10 cellular contexts compared by ENCODE assay signal in genomic region chr11:121557348-121557747, GRCh38.
A peak's percentile ranks its signal among the peaks of the same experiment; 100 is the strongest.
DNase-seq lines count a peak whose midpoint lies in the region; ATAC-seq lines count a peak whose summit lies in the region.
"Had no signal": no experiment of that assay in that cellular context is flagged by ENCODE, and none has a peak within 500 bp of the region (broad histone marks: within the 10 kb centered on the region; RNA-seq: fewer than 3 reads in every experiment).

No MANE protein-coding gene starts in this region.

- no peak overlapping the region for H3K9ac ChIP-seq in mesenchymal stem cell (ENCODE audit: low read length)

- no peak overlapping the region for H2BK12ac ChIP-seq in mesenchymal stem cell (ENCODE audit: low read length in 2 of 2)

- DNase-seq in NOMO-1 treated with DMSO at 0.1 percent for 48 hours (lab: John Stamatoyannopoulos, UW; ENCODE audit: unreplicated experiment) (peak; percentile 40), NOMO-1 treated with dmso at 0.1 percent for 144 hours (lab: John Stamatoyannopoulos, UW; ENCODE audit: unreplicated experiment) (no peak), mesenchymal stem cell (peak; percentile 21), hippocampal formation (lab: John Stamatoyannopoulos, UW) (no peak)
- DNase-seq in stimulated activated CD4-positive, alpha-beta T cell treated with anti-CD3 and anti-CD28 coated beads, Interleukin-2, amount 100 ng/mL, for 48 hours, result no peak
- DNase-seq: NCI-H526 treated with DMSO at 0.1 percent for 48 hours had no signal

- no peak overlapping the region for H3K18ac ChIP-seq in mesenchymal stem cell (ENCODE audit: low read depth in 1 of 2, low read length in 2 of 2)

- no peak overlapping the region for H3K27ac ChIP-seq in mesenchymal stem cell (ENCODE audit: low read length, poor library complexity, severe bottlenecking)
- H3K27ac ChIP-seq: 22Rv1 had no signal

- no peak overlapping the region for H3K4ac ChIP-seq in mesenchymal stem cell (ENCODE audit: low read depth in 1 of 2, low read length in 2 of 2)

- no peak overlapping the region for H2AFZ ChIP-seq in mesenchymal stem cell (ENCODE audit: low read depth, low read length)

- no peaks in the 10 kb centered on the region for H3K9me3 ChIP-seq in mesenchymal stem cell (ENCODE audit: control insufficient read depth, low read length)

- no peak overlapping the region for H3K23ac ChIP-seq in mesenchymal stem cell (ENCODE audit: low read length in 2 of 2)

- H3K36me3 ChIP-seq in mesenchymal stem cell (ENCODE audit: control insufficient read depth in 1 of 2, insufficient read depth in 2 of 2, low read depth in 1 of 2, low read length in 2 of 2), result no peaks in the 10 kb centered on the region

- no peak overlapping the region for H3K4me3 ChIP-seq in mesenchymal stem cell (ENCODE audit: insufficient read depth in 1 of 2, low read depth in 1 of 2, low read length in 2 of 2)

- H4K8ac ChIP-seq in mesenchymal stem cell (ENCODE audit: low read length), result no peak overlapping the region

- no peak overlapping the region for H2BK15ac ChIP-seq in mesenchymal stem cell (ENCODE audit: low read depth, poor library complexity, severe bottlenecking)

- H2BK5ac ChIP-seq in mesenchymal stem cell (ENCODE audit: low read depth, low read length, poor library complexity, severe bottlenecking), result no peak overlapping the region

- H4K91ac ChIP-seq in mesenchymal stem cell (ENCODE audit: low read length), result no peak overlapping the region

- peaks cover 0 to 81% of the 10 kb centered on the region in 2 experiments for H3K27me3 ChIP-seq in mesenchymal stem cell (ENCODE audit: control insufficient read depth in 1 of 2, insufficient read depth in 1 of 2, low read length in 2 of 2)

- no peak overlapping the region for H2BK120ac ChIP-seq in mesenchymal stem cell (ENCODE audit: low read depth, low read length)

- no peak overlapping the region for H3K14ac ChIP-seq in mesenchymal stem cell (ENCODE audit: low read length in 2 of 2)

- WGBS in mesenchymal stem cell, result 79% methylated on average over 8 of the region's 8 CpGs

- ATAC-seq in GM21737 (IDR thresholded peaks at IDR 0.05; ENCODE audit: unreplicated experiment) (peak; percentile 66), HG03575 (IDR thresholded peaks at IDR 0.05; ENCODE audit: extremely low read depth, insufficient number of reproducible peaks, low FRiP score, unreplicated experiment) (peak; percentile 81), GM19397 (IDR thresholded peaks at IDR 0.05; ENCODE audit: unreplicated experiment) (no peak)

- H3K4me1 ChIP-seq in mesenchymal stem cell (ENCODE audit: control insufficient read depth, insufficient read depth, low read depth, low read length), result no peaks in the 10 kb centered on the region

- no peak overlapping the region for H3K4me2 ChIP-seq in mesenchymal stem cell (ENCODE audit: low read length, poor library complexity, severe bottlenecking)

- H3K79me1 ChIP-seq in mesenchymal stem cell (replicated peaks; ENCODE audit: low read length, poor library complexity, severe bottlenecking), result no peaks in the 10 kb centered on the region

- no peak overlapping the region for H2AK5ac ChIP-seq in mesenchymal stem cell (ENCODE audit: low read length, severe bottlenecking)

Comparison
In these comparisons a context has a peak if more than half of its experiments do, and no peak if none do; other contexts are left out.
1. DNase-seq: peak in NOMO-1 treated with DMSO at 0.1 percent for 48 hours (single experiment) and mesenchymal stem cell (single experiment); none in NOMO-1 treated with dmso at 0.1 percent for 144 hours (single experiment), hippocampal formation (0 of 2) and stimulated activated CD4-positive, alpha-beta T cell treated with anti-CD3 and anti-CD28 coated beads, Interleukin-2, amount 100 ng/mL, for 48 hours (0 of 2).